In genomic region chr2:135546432-135546831, GRCh38 we compare ENCODE assay signal across 17 cellular contexts. TPM values are rescaled to one million over a fixed set of nuclear protein-coding genes. Genes with fewer than 3 reads are reported as not detected.
DNase-seq lines count a peak whose midpoint lies in the region; ATAC-seq and TF ChIP-seq lines count a peak whose summit lies in the region.
"Had no signal": no experiment of that assay in that cellular context is flagged by ENCODE, and none has a peak within 500 bp of the region (broad histone marks: within the 10 kb centered on the region; RNA-seq: fewer than 3 reads in every experiment).

No MANE protein-coding gene starts in this region.

- CTCF ChIA-PET in activated CD4-positive, alpha-beta T cell treated with anti-CD3 and anti-CD28 coated beads for 36 hours (lab: Charles Lee), result no interaction called here
- CTCF ChIA-PET in activated CD8-positive, alpha-beta T cell treated with anti-CD3 and anti-CD28 coated beads for 36 hours (lab: Charles Lee), result no interaction called here

- H3K36me3 ChIP-seq in parathyroid adenoma (ENCODE audit: control insufficient read depth, insufficient read depth, low read length), result no peaks in the 10 kb centered on the region
- H3K36me3 ChIP-seq: SJCRH30 had no signal

- H3K4me2 ChIP-seq in parathyroid adenoma (ENCODE audit: low read length), result peak overlapping the region; percentile 46
- H3K4me2 ChIP-seq: BLaER1 treated with 17β-estradiol and CSF1 and Interleukin-3, amounts not matched to agents 10 nM and 100 nM had no signal

- H2AFZ ChIP-seq in parathyroid adenoma, result no peak overlapping the region

- peak overlapping the region; percentile 58 for H3K27ac ChIP-seq in parathyroid adenoma
- H3K27ac ChIP-seq: BLaER1 treated with 17β-estradiol and CSF1 and Interleukin-3, amounts not matched to agents 10 nM and 100 nM; SJCRH30 had no signal

- no peaks in the 10 kb centered on the region for H3K9me3 ChIP-seq in parathyroid adenoma (ENCODE audit: control insufficient read depth, low read length)
- H3K9me3 ChIP-seq: SJCRH30 had no signal

- H3K79me2 ChIP-seq in parathyroid adenoma, result peaks cover 33% of the 10 kb centered on the region

- no peak for TF ChIP-seq CTCF in activated CD8-positive, alpha-beta T cell treated with anti-CD3 and anti-CD28 coated beads for 36 hours (IDR thresholded peaks at IDR 0.05)
- TF ChIP-seq CTCF in parathyroid adenoma (IDR thresholded peaks at IDR 0.05), result no peak

- H3K4me3 Mint-ChIP-seq in activated CD4-positive, alpha-beta T cell treated with anti-CD3 and anti-CD28 coated beads for 36 hours, result no peak overlapping the region
- no peak overlapping the region for H3K4me3 Mint-ChIP-seq in activated CD4-positive, alpha-beta T cell treated with anti-CD3 and anti-CD28 coated beads, Interleukin-2, amount 10 ng/mL, durations not matched to agents 24 days and 14 days
- no peak overlapping the region for H3K4me3 Mint-ChIP-seq in activated CD8-positive, alpha-beta T cell treated with anti-CD3 and anti-CD28 coated beads for 36 hours

- no peak overlapping the region for H3K9ac ChIP-seq in parathyroid adenoma
- H3K9ac ChIP-seq: BLaER1 treated with 17β-estradiol and CSF1 and Interleukin-3, amounts not matched to agents 10 nM and 100 nM had no signal

- peak; percentile 57 for ATAC-seq in activated CD4-positive, alpha-beta T cell treated with anti-CD3 and anti-CD28 coated beads for 36 hours
- ATAC-seq in GM18868 (IDR thresholded peaks at IDR 0.05; ENCODE audit: unreplicated experiment) (peak; percentile 80), GM21528 (IDR thresholded peaks at IDR 0.05; ENCODE audit: low FRiP score, unreplicated experiment) (no peak), HG02798 (IDR thresholded peaks at IDR 0.05; ENCODE audit: poor library complexity, unreplicated experiment) (no peak), GM18511 (IDR thresholded peaks at IDR 0.05; ENCODE audit: unreplicated experiment) (no peak)
- ATAC-seq in activated CD8-positive, alpha-beta T cell treated with anti-CD3 and anti-CD28 coated beads for 36 hours, result peak; percentile 42
- ATAC-seq: PC-3 had no signal

- POLR2A ChIA-PET in activated CD4-positive, alpha-beta T cell treated with anti-CD3 and anti-CD28 coated beads for 36 hours (lab: Charles Lee), result no interaction called here
- POLR2A ChIA-PET in activated CD8-positive, alpha-beta T cell treated with anti-CD3 and anti-CD28 coated beads for 36 hours (lab: Charles Lee), result no interaction called here

- H3K27me3 Mint-ChIP-seq in activated CD4-positive, alpha-beta T cell treated with anti-CD3 and anti-CD28 coated beads for 36 hours, result no peaks in the 10 kb centered on the region
- H3K27me3 Mint-ChIP-seq in activated CD4-positive, alpha-beta T cell treated with anti-CD3 and anti-CD28 coated beads, Interleukin-2, amount 10 ng/mL, durations not matched to agents 24 days and 14 days, result no peaks in the 10 kb centered on the region
- H3K27me3 Mint-ChIP-seq in activated CD8-positive, alpha-beta T cell treated with anti-CD3 and anti-CD28 coated beads for 36 hours, result no peaks in the 10 kb centered on the region

- intact Hi-C loops in activated CD4-positive, alpha-beta T cell treated with anti-CD3 and anti-CD28 coated beads for 36 hours (cut with DNase I, micrococcal nuclease), result no loop called here
- intact Hi-C loops in activated CD4-positive, alpha-beta T cell treated with anti-CD3 and anti-CD28 coated beads, Interleukin-2, amount 10 ng/mL, durations not matched to agents 24 days and 14 days (cut with micrococcal nuclease), result no loop called here
- intact Hi-C loops in activated CD8-positive, alpha-beta T cell treated with anti-CD3 and anti-CD28 coated beads for 36 hours (cut with micrococcal nuclease), result no loop called here

- peaks cover 6% of the 10 kb centered on the region for H3K36me3 Mint-ChIP-seq in activated CD4-positive, alpha-beta T cell treated with anti-CD3 and anti-CD28 coated beads for 36 hours (ENCODE audit: low read depth)
- peaks cover 10% of the 10 kb centered on the region for H3K36me3 Mint-ChIP-seq in activated CD4-positive, alpha-beta T cell treated with anti-CD3 and anti-CD28 coated beads, Interleukin-2, amount 10 ng/mL, durations not matched to agents 24 days and 14 days (ENCODE audit: low read depth)
- H3K36me3 Mint-ChIP-seq in activated CD8-positive, alpha-beta T cell treated with anti-CD3 and anti-CD28 coated beads for 36 hours (ENCODE audit: low read depth), result peaks cover 10% of the 10 kb centered on the region

- no peak for DNase-seq in activated CD4-positive, alpha-beta T cell treated with anti-CD3 and anti-CD28 coated beads for 36 hours
- DNase-seq in activated CD4-positive, alpha-beta T cell treated with anti-CD3 and anti-CD28 coated beads, Interleukin-2, amount 10 ng/mL, durations not matched to agents 24 days and 14 days, result no peak
- DNase-seq in activated CD8-positive, alpha-beta T cell treated with anti-CD3 and anti-CD28 coated beads for 36 hours, result no peak
- DNase-seq: DMS 273 treated with DMSO at 0.1 percent for 48 hours, HCEC 1CT, NCI-H146, NCI-H2081, NCI-H510A, NCI-H774, PC-3, SJCRH30 had no signal

- H3K27me3 ChIP-seq in parathyroid adenoma (ENCODE audit: control insufficient read depth, insufficient read depth, low read length), result no peaks in the 10 kb centered on the region
- H3K27me3 ChIP-seq: BLaER1 treated with 17β-estradiol and CSF1 and Interleukin-3, amounts not matched to agents 10 nM and 100 nM; SJCRH30 had no signal

- H3K4me3 ChIP-seq in parathyroid adenoma (ENCODE audit: low read depth, low read length), result no peak overlapping the region
- H3K4me3 ChIP-seq: BLaER1 treated with 17β-estradiol and CSF1 and Interleukin-3, amounts not matched to agents 10 nM and 100 nM; SJCRH30 had no signal

- no peak overlapping the region for H3K27ac Mint-ChIP-seq in activated CD4-positive, alpha-beta T cell treated with anti-CD3 and anti-CD28 coated beads for 36 hours
- no peak overlapping the region for H3K27ac Mint-ChIP-seq in activated CD4-positive, alpha-beta T cell treated with anti-CD3 and anti-CD28 coated beads, Interleukin-2, amount 10 ng/mL, durations not matched to agents 24 days and 14 days
- H3K27ac Mint-ChIP-seq in activated CD8-positive, alpha-beta T cell treated with anti-CD3 and anti-CD28 coated beads for 36 hours, result no peak overlapping the region

- H3K4me1 Mint-ChIP-seq in activated CD4-positive, alpha-beta T cell treated with anti-CD3 and anti-CD28 coated beads for 36 hours, result peaks cover 13% of the 10 kb centered on the region
- peaks cover 15% of the 10 kb centered on the region for H3K4me1 Mint-ChIP-seq in activated CD4-positive, alpha-beta T cell treated with anti-CD3 and anti-CD28 coated beads, Interleukin-2, amount 10 ng/mL, durations not matched to agents 24 days and 14 days
- peaks cover 25% of the 10 kb centered on the region for H3K4me1 Mint-ChIP-seq in activated CD8-positive, alpha-beta T cell treated with anti-CD3 and anti-CD28 coated beads for 36 hours (ENCODE audit: low read depth)

- peaks cover 14% of the 10 kb centered on the region for H3K4me1 ChIP-seq in parathyroid adenoma
- H3K4me1 ChIP-seq: SJCRH30 had no signal

- H3K9me3 Mint-ChIP-seq in activated CD4-positive, alpha-beta T cell treated with anti-CD3 and anti-CD28 coated beads for 36 hours (ENCODE audit: low read depth), result no peaks in the 10 kb centered on the region
- H3K9me3 Mint-ChIP-seq in activated CD4-positive, alpha-beta T cell treated with anti-CD3 and anti-CD28 coated beads, Interleukin-2, amount 10 ng/mL, durations not matched to agents 24 days and 14 days, result no peaks in the 10 kb centered on the region
- no peaks in the 10 kb centered on the region for H3K9me3 Mint-ChIP-seq in activated CD8-positive, alpha-beta T cell treated with anti-CD3 and anti-CD28 coated beads for 36 hours

RNA-seq across cellular contexts. Expression of gene R3HDM1, which starts 15.1 kb away (rescaled TPM):
- 10 to 100 TPM; 62.6 to 100.0 TPM for total RNA-seq in activated CD4-positive, alpha-beta T cell treated with anti-CD3 and anti-CD28 coated beads for 36 hours
- total RNA-seq in activated CD4-positive, alpha-beta T cell treated with anti-CD3 and anti-CD28 coated beads, Interleukin-2, amount 10 ng/mL, durations not matched to agents 24 days and 14 days, result 65.8 and 78.3 TPM in 2 replicates
- 10 to 100 TPM; 66.5 to 75.8 TPM for total RNA-seq in activated CD8-positive, alpha-beta T cell treated with anti-CD3 and anti-CD28 coated beads for 36 hours

RNA-seq across cellular contexts. Expression of gene ZRANB3, which starts 15.4 kb away (rescaled TPM):
- 10 to 100 TPM; 15.1 to 16.5 TPM for total RNA-seq in activated CD4-positive, alpha-beta T cell treated with anti-CD3 and anti-CD28 coated beads for 36 hours
- total RNA-seq in activated CD4-positive, alpha-beta T cell treated with anti-CD3 and anti-CD28 coated beads, Interleukin-2, amount 10 ng/mL, durations not matched to agents 24 days and 14 days, result 6.8 and 9.2 TPM in 2 replicates
- total RNA-seq in activated CD8-positive, alpha-beta T cell treated with anti-CD3 and anti-CD28 coated beads for 36 hours, result 10 to 100 TPM; 21.4 to 21.5 TPM

Comparison
In these comparisons a context has a peak if more than half of its experiments do, and no peak if none do; other contexts are left out.
1. ATAC-seq: peak in activated CD4-positive, alpha-beta T cell treated with anti-CD3 and anti-CD28 coated beads for 36 hours (single experiment), GM18868 (single experiment) and activated CD8-positive, alpha-beta T cell treated with anti-CD3 and anti-CD28 coated beads for 36 hours (single experiment); none in GM21528 (single experiment), HG02798 (single experiment) and GM18511 (single experiment).